ENCODE assay signal across 27 cellular contexts in the genomic region with DNA sequence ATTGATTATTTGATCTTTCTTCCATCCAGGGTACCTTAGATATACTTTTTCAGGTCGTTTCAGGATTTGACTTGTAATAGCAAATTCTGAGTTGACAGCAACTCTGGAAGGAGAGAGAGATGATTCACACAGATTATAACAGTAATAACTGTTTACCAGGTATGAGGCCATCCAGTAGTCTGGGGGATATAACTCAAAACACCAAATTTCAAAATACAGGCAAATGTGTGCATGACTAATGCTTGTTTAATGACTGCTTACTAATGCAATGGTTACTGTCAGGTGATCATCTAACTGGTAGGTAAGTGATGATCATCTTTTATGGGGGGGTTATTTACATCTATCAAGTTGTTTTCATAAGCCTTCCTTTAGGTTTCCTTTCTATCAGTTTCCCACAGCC.
DNase-seq lines count a peak whose midpoint lies in the region; ATAC-seq and TF ChIP-seq lines count a peak whose summit lies in the region.
"Had no signal": no experiment of that assay in that cellular context is flagged by ENCODE, and none has a peak within 500 bp of the region (broad histone marks: within the 10 kb centered on the region; RNA-seq: fewer than 3 reads in every experiment).

No MANE protein-coding gene starts in this region.

- no peaks in the 10 kb centered on the region for H3K36me3 ChIP-seq in Loucy (ENCODE audit: insufficient read depth, low read length)
- H3K36me3 ChIP-seq in adrenal gland (replicated peaks in 1 of 2): no peaks in the 10 kb centered on the region
- H3K36me3 ChIP-seq: gastroesophageal sphincter, right lobe of liver had no signal

- intact Hi-C loops in CD14-positive monocyte (cut with micrococcal nuclease): no loop called here
- intact Hi-C loops in adrenal gland (cut with DNase I): no loop called here

- no peaks in the 10 kb centered on the region for H3K9me3 ChIP-seq in Loucy (ENCODE audit: insufficient read depth, low read depth, low read length)
- H3K9me3 ChIP-seq in adrenal gland (replicated peaks in 1 of 3): no peaks in the 10 kb centered on the region
- H3K9me3 ChIP-seq: gastroesophageal sphincter, right lobe of liver had no signal

- H2AFZ ChIP-seq in Loucy (ENCODE audit: low read length): peak overlapping the region; percentile 43

- DNase-seq in CD14-positive monocyte (ENCODE audit: low spot score): no peak
- no peak for DNase-seq in naive B cell
- DNase-seq in adrenal gland: no peak
- DNase-seq: activated CD4-positive, alpha-beta T cell treated with anti-CD3 and anti-CD28 coated beads, Interleukin-2, amount 50 U/mL, for 4 hours; activated effector memory CD4-positive, alpha-beta T cell treated with Interleukin-2 at 50 U/mL for 16 hours; activated naive CD8-positive, alpha-beta T cell treated with anti-CD3 and anti-CD28 coated beads, Interleukin-2, amount 10 ng/mL, durations not matched to agents 7 days and 5 days; effector memory CD4-positive, alpha-beta T cell; hypothalamus; islet precursor cell; Kasumi-1; NCI-H1105 treated with DMSO at 0.1 percent for 48 hours; NCI-H2029 treated with DMSO at 0.1 percent for 48 hours; posterior cingulate gyrus; right lobe of liver; SHP77 treated with DMSO at 0.1 percent for 48 hours; stimulated activated CD4-positive, alpha-beta T cell treated with anti-CD3 and anti-CD28 coated beads, Interleukin-12 subunit alpha, Interleukin-12 subunit beta, amount 100 ng/mL, for 4 hours; stimulated activated CD4-positive, alpha-beta T cell treated with anti-CD3 and anti-CD28 coated beads, Interleukin-4, amount 100 ng/mL, for 24 hours; T1000 had no signal

- H3K4me1 Mint-ChIP-seq in CD14-positive monocyte: peaks cover 61% of the 10 kb centered on the region
- no peaks in the 10 kb centered on the region for H3K4me1 Mint-ChIP-seq in activated T-helper 17 cell treated with anti-CD3 and anti-CD28 coated beads, Interleukin-2, amount 50 U/mL, for 72 hours
- H3K4me1 Mint-ChIP-seq in naive B cell: peaks cover 58 to 75% (median 73%) of the 10 kb centered on the region in 3 donors

- H3K9me3 Mint-ChIP-seq in CD14-positive monocyte: peaks cover 25 to 36% (median 27%) of the 10 kb centered on the region in 7 donors
- peaks cover 3% of the 10 kb centered on the region for H3K9me3 Mint-ChIP-seq in activated T-helper 17 cell treated with anti-CD3 and anti-CD28 coated beads, Interleukin-2, amount 50 U/mL, for 72 hours
- H3K9me3 Mint-ChIP-seq in naive B cell: peaks cover 14 to 56% (median 42%) of the 10 kb centered on the region in 7 donors
- H3K9me3 Mint-ChIP-seq: stimulated activated naive CD8-positive, alpha-beta T cell treated with anti-CD3 and anti-CD28 coated beads, Interleukin-15, Interleukin-2, amounts not matched to agents 100 ng/mL and 50 ng/mL, for 24 hours had no signal

- H3K4me1 ChIP-seq in Loucy (ENCODE audit: insufficient read depth, low read length, poor library complexity, severe bottlenecking): peaks cover 42% of the 10 kb centered on the region
- no peaks in the 10 kb centered on the region for H3K4me1 ChIP-seq in adrenal gland (replicated peaks in 1 of 2)
- H3K4me1 ChIP-seq: gastroesophageal sphincter, right lobe of liver had no signal

- H3K4me3 Mint-ChIP-seq in CD14-positive monocyte (peak overlapping the region in 1 of 2 donors; percentile 16), naive B cell (peak overlapping the region in 5 of 8 donors; percentile 53 to 92 (median 84))
- H3K4me3 Mint-ChIP-seq in activated T-helper 17 cell treated with anti-CD3 and anti-CD28 coated beads, Interleukin-2, amount 50 U/mL, for 72 hours: no peak overlapping the region
- H3K4me3 Mint-ChIP-seq: activated naive CD8-positive, alpha-beta T cell treated with anti-CD3 and anti-CD28 coated beads, Interleukin-2, amount 10 ng/mL, durations not matched to agents 7 days and 5 days; stimulated activated naive CD8-positive, alpha-beta T cell treated with anti-CD3 and anti-CD28 coated beads, Interleukin-15, Interleukin-2, amounts not matched to agents 100 ng/mL and 50 ng/mL, for 24 hours; WTC11 had no signal

- TF ChIP-seq POLR2A in adrenal gland (IDR thresholded peaks at IDR 0.05): no peak

- H3K9me2 ChIP-seq in Loucy (replicated peaks; ENCODE audit: low read depth, low read length): no peaks in the 10 kb centered on the region

- H3K9ac ChIP-seq in Loucy (ENCODE audit: low read depth, low read length, poor library complexity, severe bottlenecking): no peak overlapping the region

- H3K79me2 ChIP-seq in Loucy (ENCODE audit: insufficient read depth, low read length): no peaks in the 10 kb centered on the region

- H3K4me3 ChIP-seq in Loucy (ENCODE audit: low read length, poor library complexity, severe bottlenecking) (no peak overlapping the region), adrenal gland (no peak overlapping the region)
- H3K4me3 ChIP-seq: gastroesophageal sphincter, right lobe of liver had no signal

- peak; percentile 31 for ATAC-seq in activated T-helper 17 cell treated with anti-CD3 and anti-CD28 coated beads, Interleukin-2, amount 50 U/mL, for 72 hours (replicated peaks)
- ATAC-seq in naive B cell (ENCODE audit: low read depth in 2 of 2): no peak
- ATAC-seq in HG02852 (IDR thresholded peaks at IDR 0.05; ENCODE audit: unreplicated experiment): no peak
- no peak for ATAC-seq in GM21390 (IDR thresholded peaks at IDR 0.05; ENCODE audit: unreplicated experiment)
- no peak for ATAC-seq in GM19351 (IDR thresholded peaks at IDR 0.05; ENCODE audit: unreplicated experiment)
- ATAC-seq: gastroesophageal sphincter, HCT116, right lobe of liver, WTC11 had no signal

- H3K27me3 Mint-ChIP-seq in CD14-positive monocyte (ENCODE audit: low read depth in 3 of 3) (peaks cover 0 to 2% (median 0%) of the 10 kb centered on the region in 3 donors), naive B cell (no peaks in the 10 kb centered on the region)
- no peaks in the 10 kb centered on the region for H3K27me3 Mint-ChIP-seq in activated T-helper 17 cell treated with anti-CD3 and anti-CD28 coated beads, Interleukin-2, amount 50 U/mL, for 72 hours
- H3K27me3 Mint-ChIP-seq: activated naive CD8-positive, alpha-beta T cell treated with anti-CD3 and anti-CD28 coated beads, Interleukin-2, amount 10 ng/mL, durations not matched to agents 7 days and 5 days; stimulated activated naive CD8-positive, alpha-beta T cell treated with anti-CD3 and anti-CD28 coated beads, Interleukin-15, Interleukin-2, amounts not matched to agents 100 ng/mL and 50 ng/mL, for 24 hours had no signal

- H3K27me3 ChIP-seq in Loucy (ENCODE audit: insufficient read depth, low read length, poor library complexity, severe bottlenecking) (no peaks in the 10 kb centered on the region), adrenal gland (no peaks in the 10 kb centered on the region)
- H3K27me3 ChIP-seq: gastroesophageal sphincter, right lobe of liver had no signal

- H4K20me1 ChIP-seq in Loucy (ENCODE audit: insufficient read depth, low read length, poor library complexity, severe bottlenecking): no peaks in the 10 kb centered on the region

- H3F3A ChIP-seq in Loucy (ENCODE audit: low read depth): peaks cover 5% of the 10 kb centered on the region

- no peak overlapping the region for H3K27ac ChIP-seq in adrenal gland
- H3K27ac ChIP-seq: gastroesophageal sphincter, right lobe of liver had no signal

- no peak overlapping the region for H3K4me2 ChIP-seq in Loucy (ENCODE audit: low read depth, low read length, poor library complexity, severe bottlenecking)

- peaks cover 9 to 11% of the 10 kb centered on the region in 2 donors for H3K36me3 Mint-ChIP-seq in CD14-positive monocyte
- H3K36me3 Mint-ChIP-seq in activated T-helper 17 cell treated with anti-CD3 and anti-CD28 coated beads, Interleukin-2, amount 50 U/mL, for 72 hours (ENCODE audit: low read depth): no peaks in the 10 kb centered on the region
- H3K36me3 Mint-ChIP-seq in naive B cell: peaks cover 6 to 41% of the 10 kb centered on the region in 2 donors
- H3K36me3 Mint-ChIP-seq: activated naive CD8-positive, alpha-beta T cell treated with anti-CD3 and anti-CD28 coated beads, Interleukin-2, amount 10 ng/mL, durations not matched to agents 7 days and 5 days had no signal

- H3K27ac Mint-ChIP-seq in CD14-positive monocyte (peak overlapping the region; percentile 98 to 100 (median 99)), naive B cell (peak overlapping the region; percentile 100)
- no peak overlapping the region for H3K27ac Mint-ChIP-seq in activated T-helper 17 cell treated with anti-CD3 and anti-CD28 coated beads, Interleukin-2, amount 50 U/mL, for 72 hours
- H3K27ac Mint-ChIP-seq: activated naive CD8-positive, alpha-beta T cell treated with anti-CD3 and anti-CD28 coated beads, Interleukin-2, amount 10 ng/mL, durations not matched to agents 7 days and 5 days; stimulated activated naive CD8-positive, alpha-beta T cell treated with anti-CD3 and anti-CD28 coated beads, Interleukin-15, Interleukin-2, amounts not matched to agents 100 ng/mL and 50 ng/mL, for 24 hours; WTC11 had no signal

- 41 to 56% (median 52%) methylated on average over 1 of the region's 1 CpG for WGBS in adrenal gland, 4 donors

- TF ChIP-seq CTCF in CD14-positive monocyte (IDR thresholded peaks at IDR 0.05) (no peak), Loucy (conservative IDR thresholded peaks at IDR 0.05; ENCODE audit: low read length) (no peak), adrenal gland (IDR thresholded peaks at IDR 0.05) (no peak)
